In genomic region chr2:144530596-144530995, GRCh38 we compare ENCODE assay signal across 25 cellular contexts.
"Had no signal": no experiment of that assay in that cellular context is flagged by ENCODE, and none has a peak within 500 bp of the region (broad histone marks: within the 10 kb centered on the region; RNA-seq: fewer than 3 reads in every experiment).

No MANE protein-coding gene starts in this region.

- H3K9me3 ChIP-seq: esophagus squamous epithelium, gastroesophageal sphincter had no signal

- H3K4me3 ChIP-seq: esophagus squamous epithelium, gastroesophageal sphincter had no signal

- H3K27me3 ChIP-seq: brain microvascular endothelial cell, esophagus squamous epithelium had no signal

- DNase-seq: activated CD4-positive, alpha-beta memory T cell treated with anti-CD3 and anti-CD28 coated beads for 36 hours; activated CD4-positive, alpha-beta T cell treated with anti-CD3 and anti-CD28 coated beads for 36 hours; activated CD4-positive, alpha-beta T cell treated with anti-CD3 and anti-CD28 coated beads, Interleukin-2, amount 10 ng/mL, durations not matched to agents 24 days and 14 days; activated CD4-positive, CD25-positive, alpha-beta regulatory T cell; activated CD4-positive, CD25-positive, alpha-beta regulatory T cell treated with anti-CD3 and anti-CD28 coated beads, Interleukin-2, amount 50 U/mL, for 72 hours; activated CD8-positive, alpha-beta memory T cell treated with anti-CD3 and anti-CD28 coated beads, Interleukin-2, amount 10 ng/mL, durations not matched to agents 7 days and 5 days; activated CD8-positive, alpha-beta memory T cell treated with anti-CD3 and anti-CD28 coated beads, Interleukin-2, amount 50 U/mL, for 4 hours; activated CD8-positive, alpha-beta T cell treated with anti-CD3 and anti-CD28 coated beads, Interleukin-2, amount 10 ng/mL, durations not matched to agents 7 days and 5 days; activated effector memory CD4-positive, alpha-beta T cell treated with anti-CD3 and anti-CD28 coated beads, Interleukin-2, amount 50 U/mL, for 16 hours; activated naive CD4-positive, alpha-beta T cell treated with anti-CD3 and anti-CD28 coated beads for 36 hours; activated naive CD8-positive, alpha-beta T cell treated with anti-CD3 and anti-CD28 coated beads for 36 hours; activated naive CD8-positive, alpha-beta T cell treated with anti-CD3 and anti-CD28 coated beads, Interleukin-2, amount 50 U/mL, for 24 hours; activated T-cell treated with anti-CD3 and anti-CD28 coated beads, Interleukin-2, amount 50 U/mL, for 1 hour; activated T-cell treated with anti-CD3 and anti-CD28 coated beads, Interleukin-2, amount 50 U/mL, for 48 hours; anterior cingulate cortex; brain microvascular endothelial cell; caudate nucleus; cortex of kidney; dermis blood vessel endothelial cell; effector CD4-positive, alpha-beta T cell; effector memory CD8-positive, alpha-beta T cell; erythroblast; esophagus squamous epithelium; T-helper 2 cell had no signal

- H3K27ac ChIP-seq: brain microvascular endothelial cell, esophagus squamous epithelium, gastroesophageal sphincter had no signal

- H3K36me3 ChIP-seq: brain microvascular endothelial cell, esophagus squamous epithelium, gastroesophageal sphincter had no signal

- H3K4me1 ChIP-seq: gastroesophageal sphincter had no signal
